ENCODE assay signal across 22 cellular contexts in the genomic region with DNA sequence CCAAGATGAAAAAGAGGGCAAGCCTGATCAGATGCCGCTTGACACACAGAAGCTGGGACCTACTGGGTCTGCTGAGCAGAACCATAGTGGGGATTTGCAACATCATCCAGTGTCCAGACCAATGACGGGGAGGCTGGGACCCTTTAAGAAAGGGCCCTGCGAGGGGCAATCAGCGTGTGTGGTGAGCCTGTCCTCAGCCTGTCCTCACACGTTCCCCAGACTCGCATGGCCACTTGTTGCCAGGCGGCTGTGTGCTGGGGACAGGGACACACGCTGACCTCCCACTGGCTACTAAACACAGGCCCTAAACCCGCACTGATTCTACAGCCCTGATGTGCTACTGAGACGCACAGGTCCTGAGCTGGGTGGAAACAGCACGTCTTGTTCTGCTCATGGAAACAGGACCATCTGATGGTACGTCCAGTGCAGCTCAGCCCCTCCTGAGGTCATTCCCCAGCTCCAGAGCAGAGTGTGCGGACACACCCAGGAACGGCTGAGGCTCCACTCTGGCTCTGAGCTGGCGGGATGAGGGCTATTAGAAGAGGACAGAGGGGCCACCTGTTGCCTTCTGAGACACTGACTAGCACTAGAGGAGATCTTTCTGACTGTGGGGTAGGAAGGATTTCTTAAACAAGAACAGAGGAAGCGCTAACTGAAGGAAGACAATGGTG.
"Had no signal": no experiment of that assay in that cellular context is flagged by ENCODE, and none has a peak within 500 bp of the region (broad histone marks: within the 10 kb centered on the region; RNA-seq: fewer than 3 reads in every experiment).

No MANE protein-coding gene starts in this region.

- H3K4me3 Mint-ChIP-seq: dendritic cell treated with granulocyte-macrophage colony-stimulating factor and Interleukin-4, amounts not matched to agents 40 ng/mL and 50 ng/mL, for 4 days; mesothelial cell of epicardium; natural killer cell; neural crest cell had no signal

- H3K27ac Mint-ChIP-seq: dendritic cell treated with granulocyte-macrophage colony-stimulating factor and Interleukin-4, amounts not matched to agents 40 ng/mL and 50 ng/mL, for 4 days; mesothelial cell of epicardium; natural killer cell had no signal

- H3K36me3 ChIP-seq: pancreas, suprapubic skin, tibial artery, upper lobe of left lung, uterus had no signal

- DNase-seq: cerebellar nuclear complex; effector CD4-positive, alpha-beta T cell; foreskin melanocyte; hippocampal formation; natural killer cell; occipital lobe; pancreas; psoas muscle; retina; stimulated activated CD4-positive, alpha-beta T cell treated with anti-CD3 and anti-CD28 coated beads, Interleukin-12 subunit alpha, Interleukin-12 subunit beta, amount 100 ng/mL, for 4 hours; stimulated activated CD4-positive, alpha-beta T cell treated with anti-CD3 and anti-CD28 coated beads, Interleukin-2, amount 100 ng/mL, for 48 hours; stimulated activated naive CD8-positive, alpha-beta T cell treated with anti-CD3 and anti-CD28 coated beads, Interleukin-15, Interleukin-2, amounts not matched to agents 100 U/mL and 50 U/mL, for 24 hours; tibial artery; upper lobe of left lung; uterus had no signal

- H3K4me1 ChIP-seq: pancreas, tibial artery, upper lobe of left lung, uterus had no signal

- H3K27me3 ChIP-seq: pancreas, suprapubic skin, upper lobe of left lung, uterus had no signal

- H3K27ac ChIP-seq: pancreas, psoas muscle, skin epidermis, suprapubic skin, tibial artery, upper lobe of left lung, uterus had no signal

- H3K9me3 Mint-ChIP-seq: dendritic cell treated with granulocyte-macrophage colony-stimulating factor and Interleukin-4, amounts not matched to agents 40 ng/mL and 50 ng/mL, for 4 days; natural killer cell had no signal

- H3K4me1 Mint-ChIP-seq: mesothelial cell of epicardium, natural killer cell had no signal

- H3K36me3 Mint-ChIP-seq: mesothelial cell of epicardium, natural killer cell had no signal

- FAIRE-seq: colon, pancreas had no signal

- H3K4me3 ChIP-seq: pancreas, psoas muscle, skin epidermis, suprapubic skin, tibial artery, upper lobe of left lung, uterus had no signal

- ATAC-seq: psoas muscle; sciatic nerve; stimulated activated naive CD8-positive, alpha-beta T cell treated with anti-CD3 and anti-CD28 coated beads, Interleukin-15, Interleukin-2, amounts not matched to agents 100 U/mL and 50 U/mL, for 24 hours had no signal

- H3K9me3 ChIP-seq: pancreas, suprapubic skin, tibial artery, upper lobe of left lung, uterus had no signal
